Comparison of ENCODE assay signal across 13 cellular contexts in the genomic region with DNA sequence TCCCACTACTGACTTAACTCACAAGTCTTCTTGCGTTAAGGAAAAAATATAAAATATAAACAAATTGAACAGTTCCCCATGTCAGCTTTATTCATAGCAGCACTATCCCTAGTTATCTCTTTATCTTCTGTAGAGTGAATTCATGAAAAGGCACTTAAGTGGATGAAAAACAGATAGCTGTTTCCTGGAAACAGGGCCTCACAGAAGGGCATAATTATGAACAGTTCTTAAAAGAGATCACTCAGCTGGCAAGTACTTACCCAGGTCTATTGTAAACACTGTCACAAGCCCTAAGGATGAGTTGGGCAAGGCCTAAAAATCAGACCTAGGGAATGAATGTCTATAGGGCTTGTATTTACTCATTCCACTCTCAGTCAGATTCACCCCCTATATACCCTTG. TPM values are rescaled to one million over a fixed set of nuclear protein-coding genes. Genes with fewer than 3 reads are reported as not detected.
DNase-seq lines count a peak whose midpoint lies in the region; ATAC-seq and TF ChIP-seq lines count a peak whose summit lies in the region.
"Had no signal": no experiment of that assay in that cellular context is flagged by ENCODE, and none has a peak within 500 bp of the region (broad histone marks: within the 10 kb centered on the region; RNA-seq: fewer than 3 reads in every experiment).

No MANE protein-coding gene starts in this region.

- H3K4me3 ChIP-seq in hepatocyte (no peak overlapping the region), thyroid gland (replicated peaks in 1 of 3) (no peak overlapping the region)
- H3K4me3 ChIP-seq: pancreas, Peyer's patch, upper lobe of right lung had no signal

- ATAC-seq in omental fat pad (ENCODE audit: low FRiP score) = no peak
- ATAC-seq: upper lobe of right lung had no signal

- H3K27me3 ChIP-seq in hepatocyte = no peaks in the 10 kb centered on the region
- H3K27me3 ChIP-seq in thyroid gland = no peaks in the 10 kb centered on the region
- H3K27me3 ChIP-seq: pancreas, Peyer's patch, upper lobe of right lung had no signal

- no peak for TF ChIP-seq POLR2A in thyroid gland (IDR thresholded peaks at IDR 0.05)

- H3K9me3 ChIP-seq in hepatocyte (ENCODE audit: low read depth) = no peaks in the 10 kb centered on the region
- H3K9me3 ChIP-seq in thyroid gland = no peaks in the 10 kb centered on the region
- H3K9me3 ChIP-seq: pancreas, Peyer's patch, upper lobe of right lung had no signal

- H3K27ac ChIP-seq in hepatocyte (peak overlapping the region; percentile 72), thyroid gland (no peak overlapping the region)
- H3K27ac ChIP-seq: pancreas, Peyer's patch, upper lobe of right lung had no signal

- H4K20me1 ChIP-seq in hepatocyte (ENCODE audit: insufficient read depth, poor library complexity, severe bottlenecking) = no peaks in the 10 kb centered on the region

- H3K9me2 ChIP-seq in hepatocyte (replicated peaks; ENCODE audit: insufficient read depth) = no peaks in the 10 kb centered on the region

- H3K36me3 ChIP-seq in hepatocyte (replicated peaks; ENCODE audit: insufficient read depth, low read depth) (no peaks in the 10 kb centered on the region), thyroid gland (no peaks in the 10 kb centered on the region)
- H3K36me3 ChIP-seq: pancreas, Peyer's patch, upper lobe of right lung had no signal

- no peak overlapping the region for H3K4me2 ChIP-seq in hepatocyte

- intact Hi-C loops in thyroid gland (cut with DNase I) = no loop called here

- TF ChIP-seq CTCF in hepatocyte (IDR thresholded peaks at IDR 0.05; ENCODE audit: poor library complexity) = no peak
- no peak for TF ChIP-seq CTCF in omental fat pad (IDR thresholded peaks at IDR 0.05)
- TF ChIP-seq CTCF in thyroid gland (IDR thresholded peaks at IDR 0.05) = no peak

- WGBS in hepatocyte (ENCODE audit: low lambda C conversion rate, missing lambda C conversion rate) = 34% methylated on average over 1 of the region's 1 CpG
- 66 to 71% methylated on average over 1 of the region's 1 CpG for WGBS in thyroid gland, 2 donors

- DNase-seq in NCI-H524 (lab: John Stamatoyannopoulos, UW) = peak; percentile 4 to 54
- DNase-seq in NCI-H524 treated with DMSO at 0.1 percent for 48 hours (lab: John Stamatoyannopoulos, UW) = no peak
- DNase-seq in NCI-H2029 (lab: John Stamatoyannopoulos, UW) = peak; percentile 70
- peak; percentile 71 for DNase-seq in SK-N-DZ (ENCODE audit: low spot score)
- no peak for DNase-seq in hepatocyte (ENCODE audit: low spot score)
- DNase-seq in omental fat pad (ENCODE audit: low spot score) = no peak
- DNase-seq in ureter (ENCODE audit: low spot score) = no peak
- DNase-seq in thyroid gland = no peak
- DNase-seq: Calu3, pancreas, Peyer's patch, upper lobe of right lung had no signal

- H3K79me2 ChIP-seq in hepatocyte = peaks cover 80% of the 10 kb centered on the region

- no peak overlapping the region for H2AFZ ChIP-seq in hepatocyte

- H3K4me1 ChIP-seq in hepatocyte (ENCODE audit: insufficient read depth) (peaks cover 24% of the 10 kb centered on the region), thyroid gland (no peaks in the 10 kb centered on the region)
- H3K4me1 ChIP-seq: pancreas, upper lobe of right lung had no signal

RNA-seq across cellular contexts. Expression of a gene that starts 10.7 kb away (rescaled TPM):
- polyA plus RNA-seq in SK-N-DZ (2014; cell fraction: cytosol; rRNA removed) = 2.0 and 2.7 TPM in 2 replicates
- polyA plus RNA-seq in SK-N-DZ (2014; cell fraction: nucleus; rRNA removed) = 0.33 and 1.7 TPM in 2 replicates
- total RNA-seq in hepatocyte = 22.1 and 23.0 TPM in 2 replicates
- polyA plus RNA-seq in hepatocyte = 7.6 and 9.1 TPM in 2 replicates
- 10 to 100 TPM in 1 of 4 donors, 1 to 10 TPM in 3; 3.5 to 18.2 (median 5.2) TPM for total RNA-seq in omental fat pad
- total RNA-seq in ureter = 8.7 TPM
- 1 to 10 TPM; 3.4 to 5.2 (median 3.9) TPM for total RNA-seq in thyroid gland
- polyA plus RNA-seq: IgD-negative memory B cell had no signal

Comparison
In these comparisons a context has a peak if more than half of its experiments do, and no peak if none do; other contexts are left out.
1. DNase-seq: peak in NCI-H524 (2 of 2), NCI-H2029 (single experiment) and SK-N-DZ (single experiment); none in NCI-H524 treated with DMSO at 0.1 percent for 48 hours (single experiment), hepatocyte (single experiment), omental fat pad (single experiment), ureter (single experiment) and thyroid gland (0 of 2).